Comparison of ENCODE assay signal across 8 cellular contexts in genomic region chr7:10939237-10939910, GRCh38. TPM values are rescaled to one million over a fixed set of nuclear protein-coding genes. Genes with fewer than 3 reads are reported as not detected.
A peak's percentile ranks its signal among the peaks of the same experiment; 100 is the strongest.
DNase-seq lines count a peak whose midpoint lies in the region; ATAC-seq, FAIRE-seq and TF ChIP-seq lines count a peak whose summit lies in the region.

No MANE protein-coding gene starts in this region.

- H3K4me3 Mint-ChIP-seq in glutamatergic neuron (ENCODE audit: unreplicated experiment), result no peak overlapping the region
- no peak overlapping the region for H3K4me3 Mint-ChIP-seq in activated CD4-positive, alpha-beta memory T cell treated with anti-CD3 and anti-CD28 coated beads for 36 hours

- H3K4me1 Mint-ChIP-seq in glutamatergic neuron (ENCODE audit: low read depth, unreplicated experiment), result peaks cover 8% of the 10 kb centered on the region
- peaks cover 34% of the 10 kb centered on the region for H3K4me1 Mint-ChIP-seq in activated CD4-positive, alpha-beta memory T cell treated with anti-CD3 and anti-CD28 coated beads for 36 hours (ENCODE audit: low read depth)

- POLR2A ChIA-PET in PC-9 (lab: Charles Lee; ENCODE audit: unreplicated experiment), result interaction anchor here (0.7 to 1.7 kb wide), 3 partner anchors 34 to 193 kb away, joined by 3 to 11 read pairs (median 3); partner anchors contain the start of gene PHF14
- POLR2A ChIA-PET in activated CD4-positive, alpha-beta memory T cell treated with anti-CD3 and anti-CD28 coated beads for 36 hours (lab: Charles Lee), result interaction anchor here (1.0 to 2.4 kb wide), 5 partner anchors 11 to 255 kb away, joined by 3 to 33 read pairs (median 4); partner anchors contain the start of gene PHF14

- no peak for FAIRE-seq in pancreas (lab: Jason Lieb, UNC)

- H3K4me3 ChIP-seq in PC-9, result peak overlapping the region; percentile 73
- H3K4me3 ChIP-seq in esophagus squamous epithelium, result peak overlapping the region; percentile 65 to 89 (median 82)
- peak overlapping the region; percentile 53 to 86 (median 73) for H3K4me3 ChIP-seq in pancreas

- H3K9me3 Mint-ChIP-seq in glutamatergic neuron (ENCODE audit: unreplicated experiment), result no peaks in the 10 kb centered on the region
- H3K9me3 Mint-ChIP-seq in activated CD4-positive, alpha-beta memory T cell treated with anti-CD3 and anti-CD28 coated beads for 36 hours, result no peaks in the 10 kb centered on the region

- no peaks in the 10 kb centered on the region for H3K36me3 Mint-ChIP-seq in glutamatergic neuron (ENCODE audit: unreplicated experiment)
- peaks cover 31% of the 10 kb centered on the region for H3K36me3 Mint-ChIP-seq in activated CD4-positive, alpha-beta memory T cell treated with anti-CD3 and anti-CD28 coated beads for 36 hours

- TF ChIP-seq CTCF in PC-9 (conservative IDR thresholded peaks at IDR 0.05) (no peak), esophagus squamous epithelium (IDR thresholded peaks at IDR 0.05) (no peak), pancreas (IDR thresholded peaks at IDR 0.05) (no peak), glutamatergic neuron (IDR thresholded peaks at IDR 0.05; ENCODE audit: partially characterized antibody, unreplicated experiment) (no peak)

- 0 to 2% methylated on average over 11 to 14 of the region's 18 CpGs for WGBS in esophagus squamous epithelium, 2 donors
- WGBS in pancreas, 2 donors, result 1 to 2% methylated on average over 18 of the region's 18 CpGs

- H3K27me3 ChIP-seq in PC-9 (ENCODE audit: insufficient read depth, low read depth) (peaks cover 12% of the 10 kb centered on the region; the same call in 1 of the 2 replicates), esophagus squamous epithelium (no peaks in the 10 kb centered on the region), pancreas (no peaks in the 10 kb centered on the region)

- ATAC-seq in HG02840 (IDR thresholded peaks at IDR 0.05; ENCODE audit: low FRiP score, unreplicated experiment) (peak; percentile 0), pancreas (peak; percentile 5 to 24 (median 10))

- CTCF ChIA-PET in PC-9 (lab: Charles Lee), result no interaction called here
- CTCF ChIA-PET in activated CD4-positive, alpha-beta memory T cell treated with anti-CD3 and anti-CD28 coated beads for 36 hours (lab: Charles Lee), result no interaction called here

- peak; percentile 8 for DNase-seq in NCI-H345 treated with DMSO at 0.1 percent for 48 hours (lab: John Stamatoyannopoulos, UW; ENCODE audit: unreplicated experiment)
- no peak for DNase-seq in NCI-H345 (lab: John Stamatoyannopoulos, UW)
- no peak for DNase-seq in PC-9
- DNase-seq in esophagus squamous epithelium (lab: John Stamatoyannopoulos, UW), result no peak
- DNase-seq in pancreas, result no peak
- no peak for DNase-seq in glutamatergic neuron
- DNase-seq in activated CD4-positive, alpha-beta memory T cell treated with anti-CD3 and anti-CD28 coated beads for 36 hours, result no peak

- H3K36me3 ChIP-seq in PC-9 (ENCODE audit: low read depth) (peaks cover 14% of the 10 kb centered on the region; the same call in 1 of the 2 replicates), esophagus squamous epithelium (peaks cover 4 to 28% (median 5%) of the 10 kb centered on the region in 3 donors), pancreas (peaks cover 0 to 4% (median 0%) of the 10 kb centered on the region in 3 donors)

- H3K27ac ChIP-seq in PC-9, result peak overlapping the region; percentile 89
- peak overlapping the region; percentile 81 to 97 (median 93) for H3K27ac ChIP-seq in esophagus squamous epithelium
- H3K27ac ChIP-seq in pancreas, result peak overlapping the region; percentile 93 to 98 (median 96)

- no peak overlapping the region for H3K27ac Mint-ChIP-seq in glutamatergic neuron (ENCODE audit: unreplicated experiment)
- H3K27ac Mint-ChIP-seq in activated CD4-positive, alpha-beta memory T cell treated with anti-CD3 and anti-CD28 coated beads for 36 hours, result no peak overlapping the region

- H3F3A ChIP-seq in PC-9 (ENCODE audit: insufficient read depth, low read depth), result peaks cover 8% of the 10 kb centered on the region; the same call in 1 of the 2 replicates

- H3K9me2 ChIP-seq in PC-9 (ENCODE audit: insufficient read depth), result 0 out of 2 replicates have a peak, but pooled peaks cover 3% of the 10 kb centered on the region

- peaks cover 7% of the 10 kb centered on the region; the same call in 1 of the 2 replicates for H4K20me1 ChIP-seq in PC-9 (ENCODE audit: insufficient read depth)

- TSS peak; percentile 69 for BruUV-seq in PC-9 (replicated peaks; lab: Mats Ljungman, UMichigan)

- H3K9me3 ChIP-seq in PC-9 (ENCODE audit: insufficient read depth, low read depth) (no peaks in the 10 kb centered on the region), esophagus squamous epithelium (no peaks in the 10 kb centered on the region), pancreas (no peaks in the 10 kb centered on the region)

- H3K4me1 ChIP-seq in PC-9 (replicated peaks; ENCODE audit: insufficient read depth) (peaks cover 21% of the 10 kb centered on the region), esophagus squamous epithelium (peaks cover 6 to 53% (median 11%) of the 10 kb centered on the region in 3 donors), pancreas (peaks cover 8 to 14% (median 8%) of the 10 kb centered on the region in 3 donors)

- peak overlapping the region; percentile 95 for H2AFZ ChIP-seq in PC-9

- H3K79me2 ChIP-seq in PC-9 (ENCODE audit: low read depth), result peaks cover 26% of the 10 kb centered on the region

- no peaks in the 10 kb centered on the region for H3K27me3 Mint-ChIP-seq in glutamatergic neuron (ENCODE audit: unreplicated experiment)
- no peaks in the 10 kb centered on the region for H3K27me3 Mint-ChIP-seq in activated CD4-positive, alpha-beta memory T cell treated with anti-CD3 and anti-CD28 coated beads for 36 hours

- intact Hi-C loops in PC-9 (cut with micrococcal nuclease; ENCODE audit: unreplicated experiment), result no loop called here
- intact Hi-C loops in esophagus squamous epithelium (cut with DNase I), result no loop called here
- intact Hi-C loops in pancreas (cut with DNase I), result no loop called here
- intact Hi-C loops in activated CD4-positive, alpha-beta memory T cell treated with anti-CD3 and anti-CD28 coated beads for 36 hours (cut with micrococcal nuclease), result no loop called here

- no peak for TF ChIP-seq POLR2A in esophagus squamous epithelium (IDR thresholded peaks at IDR 0.05)

- H3K4me2 ChIP-seq in PC-9, result peak overlapping the region; percentile 93

RNA-seq across cellular contexts. Expression of gene PHF14, which starts 34.3 kb away (rescaled TPM):
- 48.7 and 49.3 TPM in 2 replicates for total RNA-seq in PC-9 (2021)
- 10 to 100 TPM; 15.4 to 38.9 (median 35.6) TPM for total RNA-seq in esophagus squamous epithelium
- 10 to 100 TPM; 10.8 to 21.3 (median 15.3) TPM for total RNA-seq in pancreas
- polyA plus RNA-seq in pancreas, result 10 to 100 TPM; 13.9 to 23.5 TPM
- 90.1 TPM for total RNA-seq in glutamatergic neuron (ENCODE audit: unreplicated experiment)
- total RNA-seq in activated CD4-positive, alpha-beta memory T cell treated with anti-CD3 and anti-CD28 coated beads for 36 hours, result 10 to 100 TPM; 28.6 to 31.5 TPM
